Comparison of ENCODE assay signal across 7 cellular contexts in the genomic region with DNA sequence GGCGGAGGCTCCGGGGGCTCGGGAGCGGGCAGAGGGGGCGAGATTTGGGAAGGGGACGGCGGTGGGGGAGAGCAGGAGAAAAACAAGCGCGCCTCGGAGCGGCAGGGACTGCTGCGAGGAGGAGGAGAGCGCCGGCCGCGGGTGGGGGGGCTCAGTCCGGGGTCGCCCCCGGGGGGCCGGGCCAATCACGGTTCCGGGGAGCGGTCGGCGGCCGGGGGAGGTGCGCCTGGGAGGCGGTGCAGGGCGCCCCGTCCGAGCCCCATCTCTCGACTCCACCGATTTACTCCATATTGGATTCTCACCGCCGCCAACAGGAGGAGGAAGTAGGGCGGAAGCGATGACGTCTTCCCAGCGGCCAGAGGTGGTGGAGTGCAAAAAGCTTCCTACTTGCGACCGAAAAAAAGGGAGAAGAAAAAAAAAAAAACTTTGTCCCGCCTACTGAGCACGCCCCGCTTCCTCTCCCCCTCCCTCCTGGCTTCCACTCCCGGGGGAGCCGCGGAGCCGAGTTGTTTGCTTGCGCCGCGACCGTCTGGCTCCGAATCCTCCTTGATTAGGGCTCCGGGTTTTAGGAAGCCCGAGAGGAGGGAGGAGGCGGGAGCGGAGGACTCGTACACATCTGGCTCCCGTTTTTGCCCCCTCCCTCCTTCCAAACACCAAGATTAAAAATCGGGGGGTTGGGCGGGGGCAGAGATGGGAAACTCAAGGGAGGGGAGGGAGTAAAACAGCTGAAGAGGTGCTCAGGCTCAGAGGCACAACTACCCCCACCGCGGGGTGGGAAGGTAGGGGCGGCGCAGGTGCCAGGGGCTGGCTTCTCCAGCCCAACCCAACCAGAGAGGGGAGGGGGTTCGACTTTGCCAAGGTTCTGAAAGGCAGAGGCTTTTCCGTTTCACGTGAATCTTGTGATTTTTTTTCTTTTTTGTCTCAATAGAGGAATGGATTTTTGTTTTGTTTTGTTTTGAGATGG. TPM values are rescaled to one million over a fixed set of nuclear protein-coding genes. Genes with fewer than 3 reads are reported as not detected.
DNase-seq lines count a peak whose midpoint lies in the region; ATAC-seq, FAIRE-seq and TF ChIP-seq lines count a peak whose summit lies in the region.

A gene with protein sequence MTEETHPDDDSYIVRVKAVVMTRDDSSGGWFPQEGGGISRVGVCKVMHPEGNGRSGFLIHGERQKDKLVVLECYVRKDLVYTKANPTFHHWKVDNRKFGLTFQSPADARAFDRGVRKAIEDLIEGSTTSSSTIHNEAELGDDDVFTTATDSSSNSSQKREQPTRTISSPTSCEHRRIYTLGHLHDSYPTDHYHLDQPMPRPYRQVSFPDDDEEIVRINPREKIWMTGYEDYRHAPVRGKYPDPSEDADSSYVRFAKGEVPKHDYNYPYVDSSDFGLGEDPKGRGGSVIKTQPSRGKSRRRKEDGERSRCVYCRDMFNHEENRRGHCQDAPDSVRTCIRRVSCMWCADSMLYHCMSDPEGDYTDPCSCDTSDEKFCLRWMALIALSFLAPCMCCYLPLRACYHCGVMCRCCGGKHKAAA (minus strand): TSS at position 373 of the 964 bp plus-strand sequence. CDS start 612 bp downstream, outside the sequence.

- H3K27ac Mint-ChIP-seq in immature natural killer cell = peak within 1 kb of the TSS; percentile 23 to 88 (median 80)

- H3K27me3 ChIP-seq in WERI-Rb-1 (ENCODE audit: insufficient read depth, low read depth, severe bottlenecking) (peaks cover 8% of the 10 kb centered on the region), small intestine (ENCODE audit: control insufficient read depth in 2 of 2, insufficient read depth in 2 of 2, low read length in 2 of 2) (no peaks in the 10 kb centered on the region)

- peaks cover 23 to 26% of the 10 kb centered on the region in 2 donors for H3K4me1 Mint-ChIP-seq in immature natural killer cell

- H3K36me3 ChIP-seq in WERI-Rb-1 = no peaks in the 10 kb centered on the region
- no peaks in the 10 kb centered on the region for H3K36me3 ChIP-seq in small intestine (ENCODE audit: control insufficient read depth in 2 of 2, insufficient read depth in 2 of 2, low read length in 2 of 2)

- H3K9me3 ChIP-seq in WERI-Rb-1 (ENCODE audit: severe bottlenecking) (no peaks in the 10 kb centered on the region), small intestine (ENCODE audit: control insufficient read depth, low read depth) (no peaks in the 10 kb centered on the region)

- ATAC-seq in HG03103 (IDR thresholded peaks at IDR 0.05; ENCODE audit: low read depth, unreplicated experiment) = peak; percentile 26

- DNase-seq in GM13977 (ENCODE audit: low spot score) = peak; percentile 76
- DNase-seq in NCI-H2196 (lab: John Stamatoyannopoulos, UW; ENCODE audit: unreplicated experiment) = peak; percentile 75
- DNase-seq in WERI-Rb-1 = peak; percentile 93
- DNase-seq in central memory CD4-positive, alpha-beta T cell = peak; percentile 68
- DNase-seq in immature natural killer cell = peak; percentile 69 to 73 (median 70)
- DNase-seq in small intestine = peak; percentile 91

- TF ChIP-seq CTCF in GM13977 (IDR thresholded peaks at IDR 0.05; ENCODE audit: extremely low read depth, insufficient read depth, missing control alignments) = no peak
- no peak for TF ChIP-seq CTCF in WERI-Rb-1 (IDR thresholded peaks at IDR 0.05; ENCODE audit: low read depth, low read length)

- H3K27me3 Mint-ChIP-seq in immature natural killer cell (ENCODE audit: low read depth in 3 of 3) = peaks cover 15 to 22% (median 18%) of the 10 kb centered on the region in 3 donors

- WGBS in small intestine, 3 donors = 1% methylated on average over 53 to 68 of the region's 68 CpGs

- H3K9me3 Mint-ChIP-seq in immature natural killer cell = no peaks in the 10 kb centered on the region

- H3K4me3 ChIP-seq in WERI-Rb-1 (ENCODE audit: low read depth, low read length) = peak within 1 kb of the TSS; percentile 83
- H3K4me3 ChIP-seq in small intestine (ENCODE audit: low read depth in 1 of 2, low read length in 2 of 2) = peak within 1 kb of the TSS; percentile 75 to 84

- H3K27ac ChIP-seq in WERI-Rb-1 (peak within 1 kb of the TSS; percentile 45), small intestine (ENCODE audit: low read depth in 1 of 2, low read length in 1 of 2) (peak within 1 kb of the TSS; percentile 84 to 87)

- H3K4me1 ChIP-seq in small intestine (ENCODE audit: control insufficient read depth in 2 of 2, insufficient read depth in 1 of 2, low read depth in 1 of 2, low read length in 1 of 2) = peaks cover 2 to 3% of the 10 kb centered on the region in 2 donors

- H3K36me3 Mint-ChIP-seq in immature natural killer cell = no peaks in the 10 kb centered on the region

- no peak for FAIRE-seq in small intestine (lab: Jason Lieb, UNC)

- peak within 1 kb of the TSS; percentile 90 to 92 (median 90) for H3K4me3 Mint-ChIP-seq in immature natural killer cell

- in situ Hi-C loops in GM13977 (cut with MboI; ENCODE audit: low pct_unique_long_range_greater_than_20kb, low sequenced_read_pairs, unreplicated experiment) = no loop called here

RNA-seq across cellular contexts. Expression of the gene that starts here (rescaled TPM):
- polyA plus RNA-seq in immature natural killer cell (1 to 10 TPM in 1 of 3 donors, under 1 TPM in 1, not detected in 1; 0.67 to 1.4 TPM), small intestine (10 to 100 TPM; 10.7 to 23.5 (median 14.8) TPM)

Comparison
In these comparisons a context has a peak if more than half of its experiments do, and no peak if none do; other contexts are left out.
1. Peak in every context shown above with its lines: DNase-seq, ATAC-seq, H3K4me3 ChIP-seq and H3K27ac ChIP-seq.
2. RNA of the gene that starts here (polyA plus RNA-seq): 10.7 to 23.5 TPM in small intestine; 0.67 to 1.4 TPM in immature natural killer cell; every median in the first group is over 4 times any median in the second.